ENCODE assay signal across 13 cellular contexts in the genomic region with DNA sequence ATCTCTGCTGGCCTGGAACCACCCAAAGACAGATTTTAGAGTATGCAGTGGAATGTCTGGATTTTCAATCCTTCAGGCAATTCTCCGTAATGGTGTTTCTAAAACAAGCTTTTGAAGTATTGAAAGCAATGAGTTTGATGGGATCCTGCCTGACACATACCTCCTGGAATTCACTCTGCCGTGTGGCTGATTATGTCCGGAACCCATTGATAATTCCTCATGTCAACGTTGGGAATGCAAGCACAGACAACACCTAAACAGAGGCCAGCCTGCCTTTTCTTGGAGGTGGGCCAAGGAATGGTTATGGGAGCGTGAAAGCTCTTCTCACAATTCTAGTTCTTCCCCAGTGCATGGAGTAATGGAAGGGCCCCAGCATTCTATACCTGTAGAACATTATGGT.
A peak's percentile ranks its signal among the peaks of the same experiment; 100 is the strongest.
DNase-seq lines count a peak whose midpoint lies in the region; ATAC-seq and TF ChIP-seq lines count a peak whose summit lies in the region.
"Had no signal": no experiment of that assay in that cellular context is flagged by ENCODE, and none has a peak within 500 bp of the region (broad histone marks: within the 10 kb centered on the region; RNA-seq: fewer than 3 reads in every experiment).

No MANE protein-coding gene starts in this region.

- H3K79me2 ChIP-seq in osteoblast (ENCODE audit: insufficient read depth, low read length), result no peaks in the 10 kb centered on the region

- H4K20me1 ChIP-seq in osteoblast (ENCODE audit: insufficient read depth, low read length), result no peaks in the 10 kb centered on the region

- no peaks in the 10 kb centered on the region for H3K36me3 ChIP-seq in osteoblast (ENCODE audit: insufficient read depth, low read length)
- H3K36me3 ChIP-seq: spleen, suprapubic skin had no signal

- no peak overlapping the region for H3K4me2 ChIP-seq in osteoblast (ENCODE audit: insufficient read depth, low read length)

- TF ChIP-seq CTCF in osteoblast (IDR thresholded peaks at IDR 0.05; ENCODE audit: extremely low read depth, low read depth, low read length), result no peak

- DNase-seq in NCI-H345 (lab: John Stamatoyannopoulos, UW) (peak; percentile 69), NCI-H345 treated with DMSO at 0.1 percent for 48 hours (lab: John Stamatoyannopoulos, UW; ENCODE audit: unreplicated experiment) (no peak), NCI-H1694 treated with DMSO at 0.1 percent for 48 hours (lab: John Stamatoyannopoulos, UW) (peak; percentile 27), dermis blood vessel endothelial cell (peak; percentile 32), osteoblast (ENCODE audit: insufficient read length, low spot score, missing footprints) (no peak), inferior parietal cortex (ENCODE audit: extremely low spot score) (no peak)
- DNase-seq in activated CD8-positive, alpha-beta memory T cell treated with anti-CD3 and anti-CD28 coated beads, Interleukin-2, amount 50 U/mL, for 4 hours, result no peak
- DNase-seq: activated CD4-positive, alpha-beta memory T cell treated with anti-CD3 and anti-CD28 coated beads for 36 hours; Kasumi-1; spleen had no signal

- H3K4me3 ChIP-seq in osteoblast (ENCODE audit: insufficient read depth, low read length), result no peak overlapping the region
- H3K4me3 ChIP-seq: spleen, suprapubic skin had no signal

- H3K27ac ChIP-seq in osteoblast (ENCODE audit: low read depth, low read length), result peak overlapping the region; percentile 33
- H3K27ac ChIP-seq: suprapubic skin had no signal

- H3K9me3 ChIP-seq in osteoblast (ENCODE audit: low read depth, low read length), result no peaks in the 10 kb centered on the region
- H3K9me3 ChIP-seq: spleen, suprapubic skin had no signal

- peaks cover 25% of the 10 kb centered on the region for H3K4me1 ChIP-seq in osteoblast (ENCODE audit: insufficient read depth, low read length)

- no peaks in the 10 kb centered on the region for H3K27me3 ChIP-seq in osteoblast (ENCODE audit: insufficient read depth, low read length)
- H3K27me3 ChIP-seq: spleen, suprapubic skin had no signal

- H2AFZ ChIP-seq in osteoblast (ENCODE audit: low read length), result no peak overlapping the region

- no peak for ATAC-seq in HG03469 (IDR thresholded peaks at IDR 0.05; ENCODE audit: unreplicated experiment)
- ATAC-seq: Panc1 had no signal

Comparison
In these comparisons a context has a peak if more than half of its experiments do, and no peak if none do; other contexts are left out.
1. DNase-seq: peak in NCI-H345 (single experiment), NCI-H1694 treated with DMSO at 0.1 percent for 48 hours (single experiment) and dermis blood vessel endothelial cell (single experiment); none in NCI-H345 treated with DMSO at 0.1 percent for 48 hours (single experiment), osteoblast (single experiment), inferior parietal cortex (single experiment) and activated CD8-positive, alpha-beta memory T cell treated with anti-CD3 and anti-CD28 coated beads, Interleukin-2, amount 50 U/mL, for 4 hours (single experiment).